8 cellular contexts compared by ENCODE assay signal in the genomic region with DNA sequence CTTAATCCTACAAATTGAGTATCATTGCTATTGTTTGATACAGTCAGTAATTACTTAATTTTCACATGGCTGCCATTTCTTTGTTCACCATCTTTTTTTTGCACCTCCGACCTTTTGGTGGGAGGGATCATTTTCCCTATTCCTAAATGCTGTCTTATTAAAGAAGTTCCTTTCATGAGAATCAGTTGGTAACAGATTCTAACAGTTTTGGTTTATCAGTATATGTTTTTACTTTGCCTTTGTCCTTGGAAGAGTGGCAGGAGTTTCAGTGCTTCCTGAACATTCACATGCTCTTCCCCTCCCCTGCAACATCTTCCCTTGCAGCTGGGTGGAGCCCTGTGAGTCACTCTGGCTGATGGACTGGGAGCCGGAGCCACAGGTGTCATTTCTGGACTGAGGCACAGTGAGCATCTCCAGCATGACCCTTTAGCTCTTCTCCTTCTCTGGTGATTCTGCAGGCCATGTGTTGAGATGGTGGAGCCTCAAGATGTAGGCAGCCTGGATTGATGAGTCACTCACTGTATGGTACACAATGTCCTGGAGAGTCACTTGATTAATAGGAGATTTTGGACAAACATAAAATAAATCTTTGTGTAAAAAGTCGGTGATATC.
DNase-seq lines count a peak whose midpoint lies in the region; ATAC-seq and TF ChIP-seq lines count a peak whose summit lies in the region.

No MANE protein-coding gene starts in this region.

- H3K4me3 Mint-ChIP-seq in GM23338 = no peak overlapping the region

- TF ChIP-seq CTCF in 22Rv1 (IDR thresholded peaks at IDR 0.05) (peak; percentile 77), GM23338 (conservative IDR thresholded peaks at IDR 0.05; ENCODE audit: low read depth in 2 of 2) (peak in 1 of 2 experiments; percentile 46; a peak in 3 of 4 replicates)

- DNase-seq in GM23338 (ENCODE audit: low spot score) = no peak
- DNase-seq in SHP77 (lab: John Stamatoyannopoulos, UW) = peak; percentile 43 to 81
- peak; percentile 66 for DNase-seq in left ventricle myocardium superior
- DNase-seq in GM19238 (ENCODE audit: insufficient read length, low spot score) = no peak
- DNase-seq in DMS79 treated with DMSO at 0.1 percent for 48 hours (lab: John Stamatoyannopoulos, UW) = no peak

- H3K27ac ChIP-seq in 22Rv1 (peak overlapping the region; percentile 78), GM23338 (ENCODE audit: low read depth) (no peak overlapping the region)

- no peaks in the 10 kb centered on the region for H3K4me1 Mint-ChIP-seq in GM23338

- no peaks in the 10 kb centered on the region for H3K79me2 ChIP-seq in GM23338 (replicated peaks; ENCODE audit: insufficient read depth)

- H3K36me3 Mint-ChIP-seq in GM23338 (ENCODE audit: low read depth) = no peaks in the 10 kb centered on the region

- no peaks in the 10 kb centered on the region for H3K27me3 Mint-ChIP-seq in GM23338 (ENCODE audit: insufficient read depth, low read depth, poor library complexity)

- H3F3A ChIP-seq in GM23338 (replicated peaks; ENCODE audit: low read depth) = no peaks in the 10 kb centered on the region

- peak overlapping the region; percentile 40; the same call in 1 of the 2 replicates for H2AFZ ChIP-seq in GM23338

- no peaks in the 10 kb centered on the region for H3K9me2 ChIP-seq in GM23338 (ENCODE audit: insufficient read depth)

- no peaks in the 10 kb centered on the region for H3K9me3 Mint-ChIP-seq in GM23338

- intact Hi-C loops in left ventricle myocardium superior (cut with micrococcal nuclease) = no loop called here

- H3K4me3 ChIP-seq in GM23338 = no peak overlapping the region

- H3K27me3 ChIP-seq in GM23338 (ENCODE audit: insufficient read depth) = no peaks in the 10 kb centered on the region

- H3K4me2 ChIP-seq in GM23338 = no peak overlapping the region

- no peak overlapping the region for H3K27ac Mint-ChIP-seq in GM23338

- H4K20me1 ChIP-seq in GM23338 (replicated peaks; ENCODE audit: insufficient read depth) = no peaks in the 10 kb centered on the region

- no peak for ATAC-seq in GM23338
- peak; percentile 89 for ATAC-seq in left ventricle myocardium superior
- ATAC-seq in HG02870 (IDR thresholded peaks at IDR 0.05; ENCODE audit: unreplicated experiment) = no peak
- ATAC-seq in HG03442 (IDR thresholded peaks at IDR 0.05; ENCODE audit: unreplicated experiment) = no peak

- H3K4me1 ChIP-seq in GM23338 (ENCODE audit: insufficient read depth) = peaks cover 5% of the 10 kb centered on the region; the same call in 1 of the 2 replicates

- H3K36me3 ChIP-seq in GM23338 (ENCODE audit: insufficient read depth) = no peaks in the 10 kb centered on the region

TF ChIP-seq in GM23338, 12 proteins besides CTCF, POLR2A, EP300 and RAD21 (continues in another document):
- TF ChIP-seq CREB1 (CRISPR knock-in tag; IDR thresholded peaks at IDR 0.05; ENCODE audit: low read depth) (no peak), EZH2 (IDR thresholded peaks at IDR 0.05; ENCODE audit: low read depth, unreplicated experiment) (no peak), STAT1 (IDR thresholded peaks at IDR 0.05; ENCODE audit: unreplicated experiment) (no peak), ZNF114 (CRISPR knock-in tag; IDR thresholded peaks at IDR 0.05) (no peak), ZNF331 (CRISPR knock-in tag; IDR thresholded peaks at IDR 0.05; ENCODE audit: low read depth) (no peak), NANOG (IDR thresholded peaks at IDR 0.05; ENCODE audit: borderline replicate concordance) (no peak), POLR2AphosphoS5 (IDR thresholded peaks at IDR 0.05; ENCODE audit: low read depth) (no peak)
- TF ChIP-seq, protein P1, sequence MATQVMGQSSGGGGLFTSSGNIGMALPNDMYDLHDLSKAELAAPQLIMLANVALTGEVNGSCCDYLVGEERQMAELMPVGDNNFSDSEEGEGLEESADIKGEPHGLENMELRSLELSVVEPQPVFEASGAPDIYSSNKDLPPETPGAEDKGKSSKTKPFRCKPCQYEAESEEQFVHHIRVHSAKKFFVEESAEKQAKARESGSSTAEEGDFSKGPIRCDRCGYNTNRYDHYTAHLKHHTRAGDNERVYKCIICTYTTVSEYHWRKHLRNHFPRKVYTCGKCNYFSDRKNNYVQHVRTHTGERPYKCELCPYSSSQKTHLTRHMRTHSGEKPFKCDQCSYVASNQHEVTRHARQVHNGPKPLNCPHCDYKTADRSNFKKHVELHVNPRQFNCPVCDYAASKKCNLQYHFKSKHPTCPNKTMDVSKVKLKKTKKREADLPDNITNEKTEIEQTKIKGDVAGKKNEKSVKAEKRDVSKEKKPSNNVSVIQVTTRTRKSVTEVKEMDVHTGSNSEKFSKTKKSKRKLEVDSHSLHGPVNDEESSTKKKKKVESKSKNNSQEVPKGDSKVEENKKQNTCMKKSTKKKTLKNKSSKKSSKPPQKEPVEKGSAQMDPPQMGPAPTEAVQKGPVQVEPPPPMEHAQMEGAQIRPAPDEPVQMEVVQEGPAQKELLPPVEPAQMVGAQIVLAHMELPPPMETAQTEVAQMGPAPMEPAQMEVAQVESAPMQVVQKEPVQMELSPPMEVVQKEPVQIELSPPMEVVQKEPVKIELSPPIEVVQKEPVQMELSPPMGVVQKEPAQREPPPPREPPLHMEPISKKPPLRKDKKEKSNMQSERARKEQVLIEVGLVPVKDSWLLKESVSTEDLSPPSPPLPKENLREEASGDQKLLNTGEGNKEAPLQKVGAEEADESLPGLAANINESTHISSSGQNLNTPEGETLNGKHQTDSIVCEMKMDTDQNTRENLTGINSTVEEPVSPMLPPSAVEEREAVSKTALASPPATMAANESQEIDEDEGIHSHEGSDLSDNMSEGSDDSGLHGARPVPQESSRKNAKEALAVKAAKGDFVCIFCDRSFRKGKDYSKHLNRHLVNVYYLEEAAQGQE (IDR thresholded peaks at IDR 0.05; ENCODE audit: unreplicated experiment) = no peak
- TF ChIP-seq, protein P2, sequence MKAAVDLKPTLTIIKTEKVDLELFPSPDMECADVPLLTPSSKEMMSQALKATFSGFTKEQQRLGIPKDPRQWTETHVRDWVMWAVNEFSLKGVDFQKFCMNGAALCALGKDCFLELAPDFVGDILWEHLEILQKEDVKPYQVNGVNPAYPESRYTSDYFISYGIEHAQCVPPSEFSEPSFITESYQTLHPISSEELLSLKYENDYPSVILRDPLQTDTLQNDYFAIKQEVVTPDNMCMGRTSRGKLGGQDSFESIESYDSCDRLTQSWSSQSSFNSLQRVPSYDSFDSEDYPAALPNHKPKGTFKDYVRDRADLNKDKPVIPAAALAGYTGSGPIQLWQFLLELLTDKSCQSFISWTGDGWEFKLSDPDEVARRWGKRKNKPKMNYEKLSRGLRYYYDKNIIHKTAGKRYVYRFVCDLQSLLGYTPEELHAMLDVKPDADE (IDR thresholded peaks at IDR 0.05) = no peak

Comparison
In these comparisons a context has a peak if more than half of its experiments do, and no peak if none do; other contexts are left out.
1. DNase-seq: peak in SHP77 (2 of 2) and left ventricle myocardium superior (single experiment); none in GM23338 (single experiment), GM19238 (single experiment) and DMS79 treated with DMSO at 0.1 percent for 48 hours (single experiment).